19 cellular contexts compared by ENCODE assay signal in the genomic region with DNA sequence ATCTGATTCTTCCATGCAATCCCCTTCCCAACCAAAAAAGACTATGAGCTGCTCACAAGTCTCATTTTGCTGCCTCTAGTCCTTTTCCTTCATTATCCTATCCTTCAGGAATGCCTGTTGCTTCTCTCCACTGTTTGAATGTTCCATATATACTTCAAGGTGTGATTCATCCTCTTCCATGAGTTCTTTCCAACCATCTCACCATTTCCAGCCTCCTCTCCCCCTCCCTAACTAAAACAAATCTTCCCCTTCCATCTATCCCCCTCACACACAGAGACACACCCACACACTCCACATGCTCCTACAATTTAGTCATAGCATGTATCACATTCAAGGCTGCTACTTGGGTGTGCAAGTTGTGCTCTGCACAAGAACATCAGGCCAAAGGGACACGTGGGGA.
"Had no signal": no experiment of that assay in that cellular context is flagged by ENCODE, and none has a peak within 500 bp of the region (broad histone marks: within the 10 kb centered on the region; RNA-seq: fewer than 3 reads in every experiment).

No MANE protein-coding gene starts in this region.

- H3K4me2 ChIP-seq: smooth muscle cell had no signal

- H3K4me1 Mint-ChIP-seq: activated B cell treated with CpG ODN at 0.5 μM for 24 hours; activated T-helper 17 cell treated with anti-CD3 and anti-CD28 coated beads, Interleukin-2, amount 50 U/mL, for 72 hours; naive thymus-derived CD8-positive, alpha-beta T cell; T-helper 17 cell had no signal

- H3K27ac ChIP-seq: colonic mucosa, neutrophil had no signal

- FAIRE-seq: TTC549 had no signal

- H3K36me3 ChIP-seq: colonic mucosa, neutrophil had no signal

- DNase-seq: activated B cell treated with CpG ODN at 0.5 μM for 24 hours; activated CD4-positive, alpha-beta T cell treated with anti-CD3 and anti-CD28 coated beads, Interleukin-2, amount 10 ng/mL, durations not matched to agents 24 days and 14 days; activated CD8-positive, alpha-beta memory T cell treated with anti-CD3 and anti-CD28 coated beads for 24 hours; activated naive CD4-positive, alpha-beta T cell treated with anti-CD3 and anti-CD28 coated beads for 36 hours; colonic mucosa; effector CD8-positive, alpha-beta T cell; head of caudate nucleus; mammary epithelial cell; mucosa of descending colon; naive thymus-derived CD8-positive, alpha-beta T cell; posterior cingulate gyrus; right cardiac atrium; stimulated activated naive CD4-positive, alpha-beta T cell; T-helper 17 cell; trophoblast cell had no signal

- H3K4me3 Mint-ChIP-seq: activated B cell treated with CpG ODN at 0.5 μM for 24 hours; activated CD4-positive, alpha-beta T cell treated with anti-CD3 and anti-CD28 coated beads, Interleukin-2, amount 10 ng/mL, durations not matched to agents 24 days and 14 days; activated naive CD4-positive, alpha-beta T cell treated with anti-CD3 and anti-CD28 coated beads for 36 hours; activated T-helper 17 cell treated with anti-CD3 and anti-CD28 coated beads, Interleukin-2, amount 50 U/mL, for 72 hours; naive thymus-derived CD8-positive, alpha-beta T cell; T-helper 17 cell had no signal

- H3K9me3 ChIP-seq: colonic mucosa, mucosa of descending colon, neutrophil had no signal

- H3K27me3 Mint-ChIP-seq: activated CD4-positive, alpha-beta T cell treated with anti-CD3 and anti-CD28 coated beads, Interleukin-2, amount 10 ng/mL, durations not matched to agents 24 days and 14 days had no signal

- H3K9me3 Mint-ChIP-seq: activated B cell treated with CpG ODN at 0.5 μM for 24 hours; activated naive CD4-positive, alpha-beta T cell treated with anti-CD3 and anti-CD28 coated beads for 36 hours; activated T-helper 17 cell treated with anti-CD3 and anti-CD28 coated beads, Interleukin-2, amount 50 U/mL, for 72 hours; naive thymus-derived CD8-positive, alpha-beta T cell had no signal

- H3K4me3 ChIP-seq: colonic mucosa, mucosa of descending colon, smooth muscle cell had no signal

- H3K4me1 ChIP-seq: colonic mucosa had no signal

- H3K27me3 ChIP-seq: colonic mucosa, neutrophil had no signal

- H3K36me3 Mint-ChIP-seq: naive thymus-derived CD8-positive, alpha-beta T cell had no signal

- H3K27ac Mint-ChIP-seq: activated B cell treated with CpG ODN at 0.5 μM for 24 hours; activated CD4-positive, alpha-beta T cell treated with anti-CD3 and anti-CD28 coated beads, Interleukin-2, amount 10 ng/mL, durations not matched to agents 24 days and 14 days; activated naive CD4-positive, alpha-beta T cell treated with anti-CD3 and anti-CD28 coated beads for 36 hours; activated T-helper 17 cell treated with anti-CD3 and anti-CD28 coated beads, Interleukin-2, amount 50 U/mL, for 72 hours; naive thymus-derived CD8-positive, alpha-beta T cell; T-helper 17 cell had no signal
